In the genomic region with DNA sequence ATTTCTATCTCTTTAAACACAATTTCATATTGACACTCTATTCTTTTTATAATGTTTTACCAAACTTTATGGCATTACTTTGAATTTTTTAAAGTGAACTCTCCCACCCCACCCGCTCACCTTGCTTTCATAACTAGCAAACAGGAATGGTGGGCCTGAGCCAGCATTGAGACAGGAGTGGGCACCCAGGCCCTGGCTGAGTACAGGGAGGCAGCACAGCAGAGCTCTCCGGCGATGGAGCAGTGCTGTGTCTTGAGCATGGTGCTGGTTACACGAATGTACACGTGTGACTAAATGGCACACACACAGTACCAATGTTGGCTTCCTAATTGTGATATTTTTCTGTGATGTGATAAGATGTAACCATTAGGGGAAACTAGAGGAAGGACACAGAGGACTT, we compare ENCODE assay signal across 29 cellular contexts. TPM values are rescaled to one million over a fixed set of nuclear protein-coding genes. Genes with fewer than 3 reads are reported as not detected.
A peak's percentile ranks its signal among the peaks of the same experiment; 100 is the strongest.
DNase-seq lines count a peak whose midpoint lies in the region; ATAC-seq and TF ChIP-seq lines count a peak whose summit lies in the region.
"Had no signal": no experiment of that assay in that cellular context is flagged by ENCODE, and none has a peak within 500 bp of the region (broad histone marks: within the 10 kb centered on the region; RNA-seq: fewer than 3 reads in every experiment).

No MANE protein-coding gene starts in this region.

- no peaks in the 10 kb centered on the region for H4K20me1 ChIP-seq in GM23338 (replicated peaks; ENCODE audit: insufficient read depth)
- H4K20me1 ChIP-seq: BLaER1 had no signal

- no peak overlapping the region for H4K8ac ChIP-seq in mesenchymal stem cell (ENCODE audit: low read length)

- no peak for TF ChIP-seq POLR2A in spleen (IDR thresholded peaks at IDR 0.05)

- H3K27me3 ChIP-seq in GM23338 (ENCODE audit: insufficient read depth) (no peaks in the 10 kb centered on the region), H7 (ENCODE audit: control insufficient read depth, insufficient read depth, low read length) (0 out of 2 replicates have a peak, but pooled peaks cover 2% of the 10 kb centered on the region), mesenchymal stem cell (ENCODE audit: control insufficient read depth in 1 of 2, insufficient read depth in 1 of 2, low read length in 2 of 2) (peaks cover 4 to 28% of the 10 kb centered on the region in 2 experiments), spleen (replicated peaks in 1 of 7) (peaks cover 0 to 4% (median 0%) of the 10 kb centered on the region in 7 donors), psoas muscle (ENCODE audit: insufficient read depth in 3 of 3, low read length in 2 of 3) (no peaks in the 10 kb centered on the region)
- H3K27me3 ChIP-seq: BE2C, BLaER1 had no signal

- no peak overlapping the region for H3K9ac ChIP-seq in mesenchymal stem cell (ENCODE audit: low read length)
- H3K9ac ChIP-seq: BLaER1 had no signal

- no peak overlapping the region for H2AK5ac ChIP-seq in mesenchymal stem cell (ENCODE audit: low read length, severe bottlenecking)

- H3K9me2 ChIP-seq in GM23338 (ENCODE audit: insufficient read depth), result no peaks in the 10 kb centered on the region

- intact Hi-C loops in spleen (cut with DNase I; ENCODE audit: low total_unique reads) (no loop called here), psoas muscle (cut with DNase I) (loop anchor here in 1 of 2 donors (10.0 kb wide), 1 partner anchor 547 kb away; no protein-coding TSS in a partner anchor)

- H3K9me3 Mint-ChIP-seq in GM23338, result no peaks in the 10 kb centered on the region
- H3K9me3 Mint-ChIP-seq in stimulated activated naive CD8-positive, alpha-beta T cell treated with anti-CD3 and anti-CD28 coated beads, Interleukin-15, amount 100 ng/mL, for 72 hours, result no peaks in the 10 kb centered on the region
- H3K9me3 Mint-ChIP-seq: CD14-positive monocyte; CD4-positive, alpha-beta memory T cell; CD4-positive, CD25-positive, alpha-beta regulatory T cell had no signal

- no peak overlapping the region for H3K18ac ChIP-seq in mesenchymal stem cell (ENCODE audit: low read depth in 1 of 2, low read length in 2 of 2)

- H2AFZ ChIP-seq in GM23338 (0 out of 2 replicates have a peak overlapping the region, but pooled peaks have one; percentile 18), mesenchymal stem cell (ENCODE audit: low read depth, low read length) (no peak overlapping the region)

- DNase-seq in GM23338 (ENCODE audit: low spot score) (no peak), H7 (peak; percentile 2), mesenchymal stem cell (no peak), spleen (peak; percentile 63), NCI-H2081 (lab: John Stamatoyannopoulos, UW) (no peak), psoas muscle (no peak)
- no peak for DNase-seq in stimulated activated naive CD8-positive, alpha-beta T cell treated with anti-CD3 and anti-CD28 coated beads, Interleukin-15, amount 100 ng/mL, for 72 hours
- DNase-seq: 8988T; ACHN; BE2C; C1 segment of cervical spinal cord; Caco-2; Calu3; CD4-positive, alpha-beta memory T cell; CD4-positive, CD25-positive, alpha-beta regulatory T cell; DMS 273 treated with DMSO at 0.1 percent for 48 hours; DMS153; DMS53; DMS79; DND-41; EL; GDM1 had no signal

- no peak overlapping the region for H2BK12ac ChIP-seq in mesenchymal stem cell (ENCODE audit: low read length in 2 of 2)

- no peaks in the 10 kb centered on the region for H3K79me2 ChIP-seq in GM23338 (replicated peaks; ENCODE audit: insufficient read depth)

- no peak overlapping the region for H3K14ac ChIP-seq in mesenchymal stem cell (ENCODE audit: low read length in 2 of 2)

- no peaks in the 10 kb centered on the region for H3K79me1 ChIP-seq in mesenchymal stem cell (replicated peaks; ENCODE audit: low read length, poor library complexity, severe bottlenecking)

- no peak overlapping the region for H3K4me3 ChIP-seq in GM23338
- H3K4me3 ChIP-seq in H7 (ENCODE audit: insufficient read depth, low read depth, low read length), result no peak overlapping the region
- H3K4me3 ChIP-seq in mesenchymal stem cell (ENCODE audit: insufficient read depth in 1 of 2, low read depth in 1 of 2, low read length in 2 of 2), result no peak overlapping the region
- no peak overlapping the region for H3K4me3 ChIP-seq in spleen
- H3K4me3 ChIP-seq in psoas muscle, result no peak overlapping the region
- H3K4me3 ChIP-seq: BLaER1, GM12878 had no signal

- TF ChIP-seq CTCF in GM23338 (conservative IDR thresholded peaks at IDR 0.05; ENCODE audit: low read depth in 2 of 2), result no peak
- no peak for TF ChIP-seq CTCF in spleen (IDR thresholded peaks at IDR 0.05 in 8 of 11, conservative IDR thresholded peaks at IDR 0.05 in 3 of 11)
- no peak for TF ChIP-seq CTCF in psoas muscle (IDR thresholded peaks at IDR 0.05)

- no peak overlapping the region for H2BK120ac ChIP-seq in mesenchymal stem cell (ENCODE audit: low read depth, low read length)

- peak overlapping the region; percentile 39 for H4K91ac ChIP-seq in mesenchymal stem cell (ENCODE audit: low read length)

- ATAC-seq in GM23338, result no peak
- ATAC-seq in stimulated activated naive CD8-positive, alpha-beta T cell treated with anti-CD3 and anti-CD28 coated beads, Interleukin-15, amount 100 ng/mL, for 72 hours, result no peak
- ATAC-seq in psoas muscle, result no peak
- ATAC-seq: GM12878 had no signal

- peaks cover 12% of the 10 kb centered on the region for H3K27me3 Mint-ChIP-seq in GM23338 (ENCODE audit: insufficient read depth, low read depth, poor library complexity)
- no peaks in the 10 kb centered on the region for H3K27me3 Mint-ChIP-seq in stimulated activated naive CD8-positive, alpha-beta T cell treated with anti-CD3 and anti-CD28 coated beads, Interleukin-15, amount 100 ng/mL, for 72 hours
- H3K27me3 Mint-ChIP-seq: CD4-positive, CD25-positive, alpha-beta regulatory T cell had no signal

- H3K27ac Mint-ChIP-seq in GM23338, result no peak overlapping the region
- H3K27ac Mint-ChIP-seq in stimulated activated naive CD8-positive, alpha-beta T cell treated with anti-CD3 and anti-CD28 coated beads, Interleukin-15, amount 100 ng/mL, for 72 hours, result no peak overlapping the region
- H3K27ac Mint-ChIP-seq: CD14-positive monocyte; CD4-positive, alpha-beta memory T cell; CD4-positive, CD25-positive, alpha-beta regulatory T cell had no signal

- H3K4me3 Mint-ChIP-seq in GM23338, result no peak overlapping the region
- H3K4me3 Mint-ChIP-seq in stimulated activated naive CD8-positive, alpha-beta T cell treated with anti-CD3 and anti-CD28 coated beads, Interleukin-15, amount 100 ng/mL, for 72 hours, result no peak overlapping the region
- H3K4me3 Mint-ChIP-seq: CD14-positive monocyte; CD4-positive, alpha-beta memory T cell; CD4-positive, CD25-positive, alpha-beta regulatory T cell had no signal

- WGBS in mesenchymal stem cell, result 94% methylated on average over 5 of the region's 5 CpGs
- 92 to 95% (median 93%) methylated on average over 5 of the region's 5 CpGs for WGBS in spleen, 5 donors
- 89 to 92% (median 92%) methylated on average over 5 of the region's 5 CpGs for WGBS in psoas muscle, 3 donors

- no peak overlapping the region for H3K23ac ChIP-seq in mesenchymal stem cell (ENCODE audit: low read length in 2 of 2)

- H3K36me3 Mint-ChIP-seq in GM23338 (ENCODE audit: low read depth), result no peaks in the 10 kb centered on the region
- H3K36me3 Mint-ChIP-seq: CD14-positive monocyte; CD4-positive, alpha-beta memory T cell; CD4-positive, CD25-positive, alpha-beta regulatory T cell had no signal

- H3K4me2 ChIP-seq in GM23338, result no peak overlapping the region
- no peak overlapping the region for H3K4me2 ChIP-seq in mesenchymal stem cell (ENCODE audit: low read length, poor library complexity, severe bottlenecking)
- H3K4me2 ChIP-seq: BLaER1 had no signal

- H2BK15ac ChIP-seq in mesenchymal stem cell (ENCODE audit: low read depth, poor library complexity, severe bottlenecking), result no peak overlapping the region

- no peak overlapping the region for H3K4ac ChIP-seq in mesenchymal stem cell (ENCODE audit: low read depth in 1 of 2, low read length in 2 of 2)

- H3K4me1 Mint-ChIP-seq in GM23338, result peaks cover 10% of the 10 kb centered on the region
- H3K4me1 Mint-ChIP-seq in stimulated activated naive CD8-positive, alpha-beta T cell treated with anti-CD3 and anti-CD28 coated beads, Interleukin-15, amount 100 ng/mL, for 72 hours, result peaks cover 9% of the 10 kb centered on the region
- H3K4me1 Mint-ChIP-seq: CD4-positive, alpha-beta memory T cell; CD4-positive, CD25-positive, alpha-beta regulatory T cell had no signal

- no peaks in the 10 kb centered on the region for H3F3A ChIP-seq in GM23338 (replicated peaks; ENCODE audit: low read depth)

- H3K36me3 ChIP-seq in GM23338 (ENCODE audit: insufficient read depth) (no peaks in the 10 kb centered on the region), H7 (replicated peaks; ENCODE audit: control insufficient read depth, insufficient read depth, low read length) (no peaks in the 10 kb centered on the region), mesenchymal stem cell (ENCODE audit: control insufficient read depth in 1 of 2, insufficient read depth in 2 of 2, low read depth in 1 of 2, low read length in 2 of 2) (no peaks in the 10 kb centered on the region), spleen (no peaks in the 10 kb centered on the region), psoas muscle (ENCODE audit: insufficient read depth in 1 of 2, low read depth in 1 of 2) (no peaks in the 10 kb centered on the region)
- H3K36me3 ChIP-seq: BE2C, BLaER1 had no signal

- no peak overlapping the region for H2BK5ac ChIP-seq in mesenchymal stem cell (ENCODE audit: low read depth, low read length, poor library complexity, severe bottlenecking)

- H3K27ac ChIP-seq in GM23338 (ENCODE audit: low read depth), result no peak overlapping the region
- no peak overlapping the region for H3K27ac ChIP-seq in mesenchymal stem cell (ENCODE audit: low read length, poor library complexity, severe bottlenecking)
- H3K27ac ChIP-seq in spleen, result no peak overlapping the region
- H3K27ac ChIP-seq in psoas muscle, result no peak overlapping the region
- H3K27ac ChIP-seq: BLaER1 had no signal

- H3K4me1 ChIP-seq in GM23338 (ENCODE audit: insufficient read depth), result no peaks in the 10 kb centered on the region
- H3K4me1 ChIP-seq in mesenchymal stem cell (ENCODE audit: control insufficient read depth, insufficient read depth, low read depth, low read length), result peaks cover 5% of the 10 kb centered on the region
- H3K4me1 ChIP-seq in spleen, result no peaks in the 10 kb centered on the region
- H3K4me1 ChIP-seq in psoas muscle, result no peaks in the 10 kb centered on the region
- H3K4me1 ChIP-seq: BE2C, Caco-2 had no signal

- no peaks in the 10 kb centered on the region for H3K9me3 ChIP-seq in mesenchymal stem cell (ENCODE audit: control insufficient read depth, low read length)
- H3K9me3 ChIP-seq in spleen, result no peaks in the 10 kb centered on the region
- H3K9me3 ChIP-seq in psoas muscle, result no peaks in the 10 kb centered on the region
- H3K9me3 ChIP-seq: BE2C, BLaER1, Caco-2 had no signal

RNA-seq across cellular contexts. Expression of a gene that starts 4.5 kb away (rescaled TPM):
- total RNA-seq in GM23338 (2014; rRNA removed; shearing (Covaris generic)), result not detected in 2 replicates
- polyA plus RNA-seq in GM23338 (2016; fragmentation: Nextera tagmentation; extraction: Ambion mirVana), result 0.73 TPM in 1 of 2 replicates, not detected in the other
- total RNA-seq in H7 (2014; rRNA removed; shearing (Covaris generic)), result 0.55 TPM in 1 of 2 replicates, not detected in the other
- polyA plus RNA-seq in mesenchymal stem cell (2013, experiment 1 of 2), result not detected
- not detected for polyA plus RNA-seq in mesenchymal stem cell (2013, experiment 2 of 2)
- not detected for total RNA-seq in spleen
- polyA plus RNA-seq in spleen, result not detected
- total RNA-seq in psoas muscle, result not detected
- not detected for polyA plus RNA-seq in psoas muscle
- total RNA-seq: A673; Caco-2; Calu3; CD4-positive, alpha-beta memory T cell; CD4-positive, CD25-positive, alpha-beta regulatory T cell; Daoy; G401; GM12878 had no signal
- polyA plus RNA-seq: AG04450; CD14-positive monocyte; CD4-positive, alpha-beta memory T cell; CD4-positive, CD25-positive, alpha-beta regulatory T cell had no signal

RNA-seq across cellular contexts. Expression of a gene that starts 8.7 kb away (rescaled TPM):
- total RNA-seq in GM23338 (2014; rRNA removed; shearing (Covaris generic)), result not detected in 2 replicates
- polyA plus RNA-seq in GM23338 (2016; fragmentation: Nextera tagmentation; extraction: Ambion mirVana) (not detected in 2 replicates), spleen (not detected), psoas muscle (not detected)
- not detected in 2 replicates for total RNA-seq in H7 (2014; rRNA removed; shearing (Covaris generic))
- polyA plus RNA-seq in mesenchymal stem cell (2013, experiment 1 of 2), result not detected
- not detected for polyA plus RNA-seq in mesenchymal stem cell (2013, experiment 2 of 2)
- total RNA-seq in spleen (not detected), psoas muscle (not detected)
- total RNA-seq: A673; Calu3; CD4-positive, alpha-beta memory T cell; CD4-positive, CD25-positive, alpha-beta regulatory T cell; Daoy; G401; GM12878 had no signal
- polyA plus RNA-seq: AG04450; CD14-positive monocyte; CD4-positive, alpha-beta memory T cell; CD4-positive, CD25-positive, alpha-beta regulatory T cell; GM12878 had no signal

RNA-seq across cellular contexts. Expression of a gene that starts 26.9 kb away (rescaled TPM):
- 12.9 and 18.1 TPM in 2 replicates for total RNA-seq in GM23338 (2014; rRNA removed; shearing (Covaris generic))
- 7.3 and 8.1 TPM in 2 replicates for polyA plus RNA-seq in GM23338 (2016; fragmentation: Nextera tagmentation; extraction: Ambion mirVana)
- 4.8 and 11.8 TPM in 2 replicates for total RNA-seq in H7 (2014; rRNA removed; shearing (Covaris generic))
- 4.6 TPM for polyA plus RNA-seq in mesenchymal stem cell (2013, experiment 1 of 2)
- 4.0 TPM for polyA plus RNA-seq in mesenchymal stem cell (2013, experiment 2 of 2)
- total RNA-seq in spleen, result 10 to 100 TPM; 11.3 to 31.9 (median 16.2) TPM
- polyA plus RNA-seq in spleen, result 1 to 10 TPM; 3.4 to 6.9 (median 4.5) TPM
- total RNA-seq in psoas muscle, result 1 to 10 TPM; 2.5 to 5.0 (median 3.5) TPM
- polyA plus RNA-seq in psoas muscle, result 10 to 100 TPM in 1 of 3 donors, 1 to 10 TPM in 2; 1.8 to 12.3 (median 3.0) TPM

RNA-seq across cellular contexts. Expression of a gene that starts 42.8 kb away (rescaled TPM):
- not detected in 2 replicates for total RNA-seq in GM23338 (2014; rRNA removed; shearing (Covaris generic))
- polyA plus RNA-seq in GM23338 (2016; fragmentation: Nextera tagmentation; extraction: Ambion mirVana) (not detected in 2 replicates), spleen (not detected), psoas muscle (not detected)
- not detected in 2 replicates for total RNA-seq in H7 (2014; rRNA removed; shearing (Covaris generic))
- not detected for polyA plus RNA-seq in mesenchymal stem cell (2013, experiment 1 of 2)
- polyA plus RNA-seq in mesenchymal stem cell (2013, experiment 2 of 2), result not detected
- total RNA-seq in spleen (not detected), psoas muscle (not detected)
- total RNA-seq: A673; Caco-2; Calu3; CD4-positive, alpha-beta memory T cell; CD4-positive, CD25-positive, alpha-beta regulatory T cell; Daoy; G401; GM12878 had no signal
- polyA plus RNA-seq: AG04450; CD14-positive monocyte; CD4-positive, alpha-beta memory T cell; CD4-positive, CD25-positive, alpha-beta regulatory T cell; GM12878 had no signal

Comparison
In these comparisons a context has a peak if more than half of its experiments do, and no peak if none do; other contexts are left out.
1. DNase-seq: peak in H7 (single experiment) and spleen (single experiment); none in GM23338 (single experiment), mesenchymal stem cell (single experiment), NCI-H2081 (0 of 2), stimulated activated naive CD8-positive, alpha-beta T cell treated with anti-CD3 and anti-CD28 coated beads, Interleukin-15, amount 100 ng/mL, for 72 hours (0 of 2) and psoas muscle (0 of 2).